In the genomic region with DNA sequence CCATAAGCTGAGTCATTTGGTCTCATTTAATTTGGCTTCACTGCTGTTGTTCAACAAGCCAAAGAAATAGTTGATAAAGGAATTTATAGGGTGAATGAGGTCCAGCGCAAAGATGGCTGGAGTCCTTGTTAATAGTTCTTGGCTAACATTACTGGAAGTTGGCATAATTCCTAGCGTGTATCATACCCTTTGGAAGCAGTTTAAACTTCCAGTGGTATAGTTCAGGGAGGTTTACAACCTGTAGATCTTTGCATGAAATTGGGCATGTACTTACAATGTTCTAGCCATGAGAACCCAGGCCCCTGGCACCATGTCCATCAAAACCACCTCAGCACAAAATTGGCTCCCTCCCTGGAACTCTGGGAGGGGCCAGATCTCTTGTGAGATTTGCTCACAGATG, we compare ENCODE assay signal across 22 cellular contexts.
"Had no signal": no experiment of that assay in that cellular context is flagged by ENCODE, and none has a peak within 500 bp of the region (broad histone marks: within the 10 kb centered on the region; RNA-seq: fewer than 3 reads in every experiment).

No MANE protein-coding gene starts in this region.

- H3K27me3 ChIP-seq: left lung, right atrium auricular region, right lobe of liver, stomach, testis, thyroid gland, transverse colon, upper lobe of left lung had no signal

- H3K4me2 ChIP-seq: smooth muscle cell had no signal

- H3K4me3 ChIP-seq: left lung, lower lobe of right lung, right atrium auricular region, right lobe of liver, smooth muscle cell, stomach, testis, thyroid gland, transverse colon, upper lobe of left lung had no signal

- H3K9me3 ChIP-seq: left lung, lower lobe of right lung, right atrium auricular region, right lobe of liver, stomach, testis, thyroid gland, transverse colon, upper lobe of left lung had no signal

- DNase-seq: hippocampal formation; kidney; left colon; left lung; lower lobe of right lung; mammary epithelial cell; mesenchymal stem cell; naive thymus-derived CD8-positive, alpha-beta T cell; nucleus accumbens; right lobe of liver; stimulated activated CD4-positive, alpha-beta T cell treated with anti-CD3 and anti-CD28 coated beads, Interleukin-1b, Interleukin-23, amount 100 ng/mL, for 48 hours; stimulated activated CD4-positive, alpha-beta T cell treated with anti-CD3 and anti-CD28 coated beads, Interleukin-2, amount 100 ng/mL, for 48 hours; stimulated activated naive B cell treated with anti-CD40 and anti-IgM and Interleukin-4, amounts not matched to agents 10 μg/mL and 1 μg/mL and 100 μg/mL, for 72 hours; stimulated activated naive CD8-positive, alpha-beta T cell treated with anti-CD3 and anti-CD28 coated beads, Interleukin-15, Interleukin-2, amounts not matched to agents 100 U/mL and 50 U/mL, for 24 hours; stomach; testis; thyroid gland; transverse colon; upper lobe of left lung had no signal

- H3K9ac ChIP-seq: parathyroid adenoma had no signal

- H3K4me1 ChIP-seq: left lung, lower lobe of right lung, right atrium auricular region, right lobe of liver, stomach, thyroid gland, transverse colon, upper lobe of left lung had no signal

- H3K79me2 ChIP-seq: parathyroid adenoma had no signal

- H2AFZ ChIP-seq: parathyroid adenoma had no signal

- H3K27ac ChIP-seq: left lung, lower lobe of right lung, parathyroid adenoma, right atrium auricular region, right lobe of liver, stomach, testis, thyroid gland, transverse colon, upper lobe of left lung had no signal

- H3K36me3 ChIP-seq: left lung, lower lobe of right lung, right atrium auricular region, right lobe of liver, stomach, thyroid gland, transverse colon, upper lobe of left lung had no signal
